ENCODE assay signal across 19 cellular contexts in genomic region chr10:71293446-71294090, GRCh38. TPM values are rescaled to one million over a fixed set of nuclear protein-coding genes. Genes with fewer than 3 reads are reported as not detected.
A peak's percentile ranks its signal among the peaks of the same experiment; 100 is the strongest.
DNase-seq lines count a peak whose midpoint lies in the region; ATAC-seq and TF ChIP-seq lines count a peak whose summit lies in the region.
"Had no signal": no experiment of that assay in that cellular context is flagged by ENCODE, and none has a peak within 500 bp of the region (broad histone marks: within the 10 kb centered on the region; RNA-seq: fewer than 3 reads in every experiment).

No MANE protein-coding gene starts in this region.

- H3K27ac ChIP-seq in breast epithelium (peak overlapping the region; percentile 73 to 84), lower lobe of right lung (peak overlapping the region; percentile 36), thymus (ENCODE audit: low read depth) (peak overlapping the region; percentile 75), endodermal cell (ENCODE audit: low read depth, low read length) (no peak overlapping the region)
- H3K27ac ChIP-seq: BLaER1, sigmoid colon had no signal

- TF ChIP-seq POLR2A in breast epithelium (IDR thresholded peaks at IDR 0.05) = no peak

- H3K9me3 Mint-ChIP-seq in endodermal cell = no peaks in the 10 kb centered on the region
- H3K9me3 Mint-ChIP-seq: activated CD4-positive, alpha-beta T cell treated with anti-CD3 and anti-CD28 coated beads, Interleukin-2, amount 10 ng/mL, durations not matched to agents 24 days and 14 days; activated T-helper 17 cell treated with anti-CD3 and anti-CD28 coated beads, Interleukin-2, amount 50 U/mL, for 72 hours; brain; stimulated activated memory B cell treated with anti-CD40 and anti-IgM and Interleukin-4, amounts not matched to agents 10 μg/mL and 1 μg/mL and 100 μg/mL, for 72 hours had no signal

- peak; percentile 13 for DNase-seq in NCI-H2171 treated with DMSO at 0.1 percent for 48 hours (lab: John Stamatoyannopoulos, UW)
- no peak for DNase-seq in NCI-H2171 (lab: John Stamatoyannopoulos, UW)
- DNase-seq in breast epithelium (ENCODE audit: low spot score in 2 of 2) = no peak
- peak; percentile 65 for DNase-seq in lower lobe of right lung
- no peak for DNase-seq in endodermal cell
- DNase-seq: activated CD4-positive, alpha-beta T cell treated with anti-CD3 and anti-CD28 coated beads, Interleukin-2, amount 10 ng/mL, durations not matched to agents 24 days and 14 days; foreskin melanocyte; left cardiac atrium; NCI-H1436 treated with DMSO at 0.1 percent for 48 hours; NCI-H446 treated with DMSO at 0.1 percent for 48 hours; sigmoid colon had no signal

- TF ChIP-seq CTCF in breast epithelium (IDR thresholded peaks at IDR 0.05) = no peak
- TF ChIP-seq CTCF in lower lobe of right lung (IDR thresholded peaks at IDR 0.05) = no peak
- TF ChIP-seq CTCF in endodermal cell (conservative IDR thresholded peaks at IDR 0.05) = no peak

- intact Hi-C loops in breast epithelium (cut with DNase I; ENCODE audit: low total_unique reads) = no loop called here
- intact Hi-C loops in lower lobe of right lung (cut with DNase I) = no loop called here

- H3K4me3 ChIP-seq in breast epithelium (no peak overlapping the region), lower lobe of right lung (no peak overlapping the region), thymus (ENCODE audit: low read length) (no peak overlapping the region), endodermal cell (ENCODE audit: low read length) (no peak overlapping the region)
- H3K4me3 ChIP-seq: BLaER1, HAP-1, sigmoid colon had no signal

- H3K4me3 Mint-ChIP-seq in endodermal cell = no peak overlapping the region
- H3K4me3 Mint-ChIP-seq: activated CD4-positive, alpha-beta T cell treated with anti-CD3 and anti-CD28 coated beads, Interleukin-2, amount 10 ng/mL, durations not matched to agents 24 days and 14 days; activated T-helper 17 cell treated with anti-CD3 and anti-CD28 coated beads, Interleukin-2, amount 50 U/mL, for 72 hours; brain; stimulated activated memory B cell treated with anti-CD40 and anti-IgM and Interleukin-4, amounts not matched to agents 10 μg/mL and 1 μg/mL and 100 μg/mL, for 72 hours had no signal

- H3K9me3 ChIP-seq in breast epithelium (no peaks in the 10 kb centered on the region), lower lobe of right lung (no peaks in the 10 kb centered on the region), thymus (ENCODE audit: control insufficient read depth) (no peaks in the 10 kb centered on the region), endodermal cell (ENCODE audit: control insufficient read depth, low read length) (peaks cover 6% of the 10 kb centered on the region)
- H3K9me3 ChIP-seq: BLaER1, HAP-1, sigmoid colon had no signal

- H3K4me1 Mint-ChIP-seq in endodermal cell = peaks cover 5% of the 10 kb centered on the region
- H3K4me1 Mint-ChIP-seq: activated CD4-positive, alpha-beta T cell treated with anti-CD3 and anti-CD28 coated beads, Interleukin-2, amount 10 ng/mL, durations not matched to agents 24 days and 14 days; activated T-helper 17 cell treated with anti-CD3 and anti-CD28 coated beads, Interleukin-2, amount 50 U/mL, for 72 hours; brain; stimulated activated memory B cell treated with anti-CD40 and anti-IgM and Interleukin-4, amounts not matched to agents 10 μg/mL and 1 μg/mL and 100 μg/mL, for 72 hours had no signal

- H3K36me3 ChIP-seq in breast epithelium = no peaks in the 10 kb centered on the region
- H3K36me3 ChIP-seq in lower lobe of right lung = peaks cover 55% of the 10 kb centered on the region
- H3K36me3 ChIP-seq in thymus (ENCODE audit: control insufficient read depth, insufficient read depth) = peaks cover 11% of the 10 kb centered on the region
- peaks cover 12% of the 10 kb centered on the region for H3K36me3 ChIP-seq in endodermal cell (ENCODE audit: control insufficient read depth, insufficient read depth, low read length)
- H3K36me3 ChIP-seq: BLaER1, HAP-1, sigmoid colon had no signal

- ATAC-seq in lower lobe of right lung (peak; percentile 42 to 69), HG02870 (IDR thresholded peaks at IDR 0.05; ENCODE audit: unreplicated experiment) (no peak), GM21390 (IDR thresholded peaks at IDR 0.05; ENCODE audit: unreplicated experiment) (no peak)
- ATAC-seq: activated T-helper 17 cell treated with anti-CD3 and anti-CD28 coated beads, Interleukin-2, amount 50 U/mL, for 72 hours; stimulated activated memory B cell treated with anti-CD40 and anti-IgM and Interleukin-4, amounts not matched to agents 10 μg/mL and 1 μg/mL and 100 μg/mL, for 72 hours had no signal

- H3K27me3 ChIP-seq in breast epithelium (no peaks in the 10 kb centered on the region), lower lobe of right lung (ENCODE audit: low read depth) (no peaks in the 10 kb centered on the region), thymus (ENCODE audit: control insufficient read depth, insufficient read depth) (no peaks in the 10 kb centered on the region), endodermal cell (ENCODE audit: control insufficient read depth, insufficient read depth, low read length, poor library complexity, severe bottlenecking) (no peaks in the 10 kb centered on the region)
- H3K27me3 ChIP-seq: BLaER1, sigmoid colon had no signal

- H3K36me3 Mint-ChIP-seq in endodermal cell (ENCODE audit: low read depth) = peaks cover 21% of the 10 kb centered on the region
- H3K36me3 Mint-ChIP-seq: stimulated activated memory B cell treated with anti-CD40 and anti-IgM and Interleukin-4, amounts not matched to agents 10 μg/mL and 1 μg/mL and 100 μg/mL, for 72 hours had no signal

- WGBS in thymus = 94% methylated on average over 19 of the region's 19 CpGs
- WGBS in endodermal cell (ENCODE audit: insufficient coverage in 1 of 2, insufficient read length in 1 of 2), 2 experiments = 92 to 93% methylated on average over 10 to 19 of the region's 19 CpGs

- H3K27me3 Mint-ChIP-seq in endodermal cell (ENCODE audit: insufficient read depth) = no peaks in the 10 kb centered on the region
- H3K27me3 Mint-ChIP-seq: activated CD4-positive, alpha-beta T cell treated with anti-CD3 and anti-CD28 coated beads, Interleukin-2, amount 10 ng/mL, durations not matched to agents 24 days and 14 days had no signal

- H3K4me1 ChIP-seq in breast epithelium (no peaks in the 10 kb centered on the region), lower lobe of right lung (peaks cover 15% of the 10 kb centered on the region), thymus (ENCODE audit: control insufficient read depth, insufficient read depth, low read length) (no peaks in the 10 kb centered on the region), endodermal cell (ENCODE audit: control insufficient read depth, insufficient read depth, low read length) (no peaks in the 10 kb centered on the region)
- H3K4me1 ChIP-seq: HAP-1, sigmoid colon had no signal

- H3K9ac ChIP-seq in endodermal cell (ENCODE audit: extremely low read depth, low read length, poor library complexity, severe bottlenecking) = no peak overlapping the region
- H3K9ac ChIP-seq: BLaER1 had no signal

- H3K27ac Mint-ChIP-seq in endodermal cell = no peak overlapping the region
- H3K27ac Mint-ChIP-seq: activated CD4-positive, alpha-beta T cell treated with anti-CD3 and anti-CD28 coated beads, Interleukin-2, amount 10 ng/mL, durations not matched to agents 24 days and 14 days; activated T-helper 17 cell treated with anti-CD3 and anti-CD28 coated beads, Interleukin-2, amount 50 U/mL, for 72 hours; stimulated activated memory B cell treated with anti-CD40 and anti-IgM and Interleukin-4, amounts not matched to agents 10 μg/mL and 1 μg/mL and 100 μg/mL, for 72 hours had no signal

RNA-seq across cellular contexts. Expression of gene SLC29A3, which starts 25.5 kb away (rescaled TPM):
- total RNA-seq in breast epithelium (10 to 100 TPM in 1 of 3 donors, 1 to 10 TPM in 2; 5.6 to 12.0 (median 6.2) TPM), lower lobe of right lung (13.2 TPM), endodermal cell (10 to 100 TPM; 14.1 to 16.8 TPM)
- 5.6 TPM for polyA plus RNA-seq in thymus
- polyA plus RNA-seq in endodermal cell (2013, experiment 1 of 2) = 11.4 TPM
- polyA plus RNA-seq in endodermal cell (2013, experiment 2 of 2) = 9.7 TPM

Comparison
In these comparisons a context has a peak if more than half of its experiments do, and no peak if none do; other contexts are left out.
1. DNase-seq: peak in NCI-H2171 treated with DMSO at 0.1 percent for 48 hours (single experiment) and lower lobe of right lung (single experiment); none in NCI-H2171 (single experiment), breast epithelium (0 of 2) and endodermal cell (single experiment).
2. ATAC-seq: peak in lower lobe of right lung (2 of 2); none in HG02870 (single experiment) and GM21390 (single experiment).